Comparison of ENCODE assay signal across 31 cellular contexts in the genomic region with DNA sequence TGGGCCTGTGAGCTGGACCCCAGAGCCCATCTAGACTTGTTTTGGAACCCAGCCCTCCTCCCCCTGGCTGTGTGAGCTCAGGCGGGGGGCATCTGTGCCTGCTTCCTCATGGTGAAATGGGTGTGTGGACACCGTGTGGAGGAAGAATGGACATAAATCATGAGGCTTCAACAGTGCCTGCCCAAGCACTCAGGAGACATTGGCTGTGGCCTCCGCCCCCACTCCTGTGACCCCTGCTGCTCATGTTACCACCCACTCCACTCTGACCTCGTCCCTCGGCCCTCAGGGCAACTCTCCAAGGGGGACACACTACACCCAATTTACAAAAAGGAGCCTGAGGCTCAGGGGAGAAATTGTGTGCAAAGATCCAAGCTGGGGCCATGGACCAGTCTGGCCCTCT.
"Had no signal": no experiment of that assay in that cellular context is flagged by ENCODE, and none has a peak within 500 bp of the region (broad histone marks: within the 10 kb centered on the region; RNA-seq: fewer than 3 reads in every experiment).

No MANE protein-coding gene starts in this region.

- H3K9ac ChIP-seq: neural progenitor cell had no signal

- H3K4me3 Mint-ChIP-seq: immature natural killer cell; memory B cell; nephron; neural progenitor cell; stimulated activated naive CD8-positive, alpha-beta T cell treated with anti-CD3 and anti-CD28 coated beads, Interleukin-15, Interleukin-2, amounts not matched to agents 100 ng/mL and 50 ng/mL, for 24 hours had no signal

- H3K27me3 ChIP-seq: heart left ventricle, neural progenitor cell, neutrophil, ovary, right atrium auricular region, right lobe of liver, suprapubic skin, tibial artery, upper lobe of right lung, uterus had no signal

- H3K27ac ChIP-seq: heart left ventricle, left ventricle myocardium inferior, neural progenitor cell, neutrophil, ovary, right atrium auricular region, right lobe of liver, skin epidermis, suprapubic skin, thoracic aorta, tibial artery, upper lobe of right lung, uterus had no signal

- H3K4me3 ChIP-seq: heart left ventricle, left ventricle myocardium inferior, neural progenitor cell, ovary, right atrium auricular region, right lobe of liver, skin epidermis, suprapubic skin, thoracic aorta, tibial artery, upper lobe of right lung, uterus had no signal

- H3K9me3 Mint-ChIP-seq: immature natural killer cell; memory B cell; naive thymus-derived CD8-positive, alpha-beta T cell; nephron; stimulated activated naive CD8-positive, alpha-beta T cell treated with anti-CD3 and anti-CD28 coated beads, Interleukin-15, Interleukin-2, amounts not matched to agents 100 ng/mL and 50 ng/mL, for 24 hours had no signal

- H3K9me3 ChIP-seq: heart left ventricle, left ventricle myocardium inferior, neutrophil, ovary, right atrium auricular region, right lobe of liver, suprapubic skin, thoracic aorta, tibial artery, upper lobe of right lung, uterus had no signal

- ATAC-seq: heart left ventricle; naive thymus-derived CD8-positive, alpha-beta T cell; right lobe of liver; upper lobe of right lung had no signal

- H2AFZ ChIP-seq: neural progenitor cell had no signal

- H3K27me3 Mint-ChIP-seq: memory B cell; naive thymus-derived CD8-positive, alpha-beta T cell; progenitor cell of endocrine pancreas; stimulated activated naive CD8-positive, alpha-beta T cell treated with anti-CD3 and anti-CD28 coated beads, Interleukin-15, Interleukin-2, amounts not matched to agents 100 ng/mL and 50 ng/mL, for 24 hours had no signal

- H3K36me3 ChIP-seq: neural progenitor cell, ovary, uterus had no signal

- DNase-seq: hypothalamus; immature natural killer cell; kidney; left colon; left ventricle myocardium inferior; midbrain; naive thymus-derived CD8-positive, alpha-beta T cell; occipital lobe; ovary; right lobe of liver; stimulated activated CD4-positive, alpha-beta T cell treated with anti-CD3 and anti-CD28 coated beads, Interleukin-12 subunit alpha, Interleukin-12 subunit beta, amount 100 ng/mL, for 4 hours; stimulated activated CD4-positive, alpha-beta T cell treated with anti-CD3 and anti-CD28 coated beads, Interleukin-15, amount 100 ng/mL, for 24 hours; stimulated activated CD4-positive, alpha-beta T cell treated with anti-CD3 and anti-CD28 coated beads, Interleukin-2, amount 100 ng/mL, for 24 hours; stimulated activated CD4-positive, alpha-beta T cell treated with anti-CD3 and anti-CD28 coated beads, Interleukin-4, amount 100 ng/mL, for 1 hour; stimulated activated naive CD4-positive, alpha-beta T cell; tibial artery; trophoblast cell; upper lobe of right lung; uterus had no signal

- FAIRE-seq: islet of Langerhans, kidney had no signal

- H3K27ac Mint-ChIP-seq: immature natural killer cell; memory B cell; nephron; neural progenitor cell; progenitor cell of endocrine pancreas; stimulated activated naive CD8-positive, alpha-beta T cell treated with anti-CD3 and anti-CD28 coated beads, Interleukin-15, Interleukin-2, amounts not matched to agents 100 ng/mL and 50 ng/mL, for 24 hours had no signal

- H3K4me2 ChIP-seq: neural progenitor cell had no signal
